Comparison of ENCODE assay signal across 27 cellular contexts in the genomic region with DNA sequence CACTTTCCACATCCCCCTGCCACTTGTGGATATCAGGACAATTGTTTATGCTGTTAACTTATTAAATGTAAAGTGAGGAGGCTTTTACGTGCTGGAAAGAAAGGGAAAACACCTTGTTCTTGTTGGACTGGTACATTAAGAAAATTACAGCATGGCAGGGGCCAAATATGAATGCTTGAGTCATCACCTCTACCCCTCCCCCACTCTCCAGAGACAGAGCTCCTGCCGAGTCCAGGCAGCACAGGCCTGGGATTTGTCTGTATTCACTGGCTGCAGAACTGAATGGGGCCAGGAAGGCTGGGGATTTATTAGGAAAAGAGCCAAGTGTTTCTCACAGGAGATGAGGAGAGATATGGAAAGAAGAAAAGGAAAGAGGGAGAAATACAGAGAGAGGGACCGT.
A peak's percentile ranks its signal among the peaks of the same experiment; 100 is the strongest.
DNase-seq lines count a peak whose midpoint lies in the region; TF ChIP-seq lines count a peak whose summit lies in the region.
"Had no signal": no experiment of that assay in that cellular context is flagged by ENCODE, and none has a peak within 500 bp of the region (broad histone marks: within the 10 kb centered on the region; RNA-seq: fewer than 3 reads in every experiment).

No MANE protein-coding gene starts in this region.

- peak overlapping the region in 3 of 5 experiments; percentile 9 to 31 (median 10) for H3K27ac Mint-ChIP-seq in brain
- H3K27ac Mint-ChIP-seq: activated CD4-positive, alpha-beta T cell treated with anti-CD3 and anti-CD28 coated beads, Interleukin-2, amount 10 ng/mL, durations not matched to agents 7 days and 5 days; activated naive CD8-positive, alpha-beta T cell; effector memory CD8-positive, alpha-beta T cell; HFFc6; type B pancreatic cell had no signal

- in situ Hi-C loops in GM23248 (cut with MboI), result no loop called here

- H3K4me3 Mint-ChIP-seq in brain, result no peak overlapping the region
- H3K4me3 Mint-ChIP-seq: activated CD4-positive, alpha-beta T cell treated with anti-CD3 and anti-CD28 coated beads, Interleukin-2, amount 10 ng/mL, durations not matched to agents 7 days and 5 days; activated naive CD8-positive, alpha-beta T cell; effector memory CD8-positive, alpha-beta T cell; HFFc6; type B pancreatic cell had no signal

- peak; percentile 51 for DNase-seq in NCI-H748 (lab: John Stamatoyannopoulos, UW; ENCODE audit: unreplicated experiment)
- no peak for DNase-seq in NCI-H748 treated with DMSO at 0.1 percent for 48 hours (lab: John Stamatoyannopoulos, UW)
- DNase-seq in NCI-H146 (lab: John Stamatoyannopoulos, UW), result peak; percentile 79
- peak; percentile 72 for DNase-seq in sigmoid colon
- DNase-seq in NCI-H128 (lab: John Stamatoyannopoulos, UW; ENCODE audit: unreplicated experiment), result no peak
- no peak for DNase-seq in GM23248
- no peak for DNase-seq in cortex of kidney (lab: John Stamatoyannopoulos, UW)
- DNase-seq: activated CD4-positive, alpha-beta T cell treated with anti-CD3 and anti-CD28 coated beads, Interleukin-2, amount 10 ng/mL, durations not matched to agents 7 days and 5 days; activated effector memory CD4-positive, alpha-beta T cell treated with Interleukin-2 at 50 U/mL for 16 hours; activated T-cell treated with anti-CD3 and anti-CD28 coated beads, Interleukin-2, amount 50 U/mL, for 1 hour; colonic mucosa; effector memory CD8-positive, alpha-beta T cell; erythroblast; HFFc6; left ventricle myocardium inferior; mesenchymal stem cell; NCI-H1092; SIG-M5; small intestine; stimulated activated naive CD4-positive, alpha-beta T cell; T1000 had no signal

- no peaks in the 10 kb centered on the region for H3F3A ChIP-seq in GM23248 (ENCODE audit: insufficient read depth)

- H3K27me3 ChIP-seq in sigmoid colon (no peaks in the 10 kb centered on the region), GM23248 (replicated peaks; ENCODE audit: insufficient read depth) (no peaks in the 10 kb centered on the region)
- H3K27me3 ChIP-seq: BLaER1, colonic mucosa had no signal

- H3K27me3 Mint-ChIP-seq in brain, result peaks cover 4% of the 10 kb centered on the region
- H3K27me3 Mint-ChIP-seq: activated CD4-positive, alpha-beta T cell treated with anti-CD3 and anti-CD28 coated beads, Interleukin-2, amount 10 ng/mL, durations not matched to agents 7 days and 5 days; effector memory CD8-positive, alpha-beta T cell had no signal

- no peaks in the 10 kb centered on the region for H3K79me2 ChIP-seq in GM23248 (ENCODE audit: insufficient read depth)

- TF ChIP-seq EP300 in sigmoid colon (IDR thresholded peaks at IDR 0.05), result peak in 1 of 4 donors; percentile 23

- H3K36me3 Mint-ChIP-seq in brain, result no peaks in the 10 kb centered on the region
- H3K36me3 Mint-ChIP-seq: activated naive CD8-positive, alpha-beta T cell; type B pancreatic cell had no signal

- 65 to 77% methylated on average over 3 of the region's 3 CpGs for WGBS in sigmoid colon, 2 donors
- 18 to 21% methylated on average over 3 of the region's 3 CpGs for WGBS in GM23248 (ENCODE audit: low coverage in 1 of 2, low lambda C conversion rate in 2 of 2, missing lambda C conversion rate in 2 of 2), 2 experiments

- H3K4me2 ChIP-seq in GM23248 (ENCODE audit: unreplicated experiment), result no peak overlapping the region
- H3K4me2 ChIP-seq: BLaER1 had no signal

- H3K9me3 Mint-ChIP-seq in brain, result no peaks in the 10 kb centered on the region
- H3K9me3 Mint-ChIP-seq: activated CD4-positive, alpha-beta T cell treated with anti-CD3 and anti-CD28 coated beads, Interleukin-2, amount 10 ng/mL, durations not matched to agents 7 days and 5 days; effector memory CD8-positive, alpha-beta T cell; type B pancreatic cell had no signal

- H2AFZ ChIP-seq in GM23248, result no peak overlapping the region

- H3K4me1 ChIP-seq in sigmoid colon (peaks cover 0 to 21% (median 3%) of the 10 kb centered on the region in 4 donors), GM23248 (ENCODE audit: insufficient read depth) (no peaks in the 10 kb centered on the region)
- H3K4me1 ChIP-seq: BLaER1, colonic mucosa, left ventricle myocardium inferior had no signal

- H3K9me2 ChIP-seq in GM23248 (ENCODE audit: insufficient read depth), result no peaks in the 10 kb centered on the region

- H3K27ac ChIP-seq in sigmoid colon, result peak overlapping the region in 1 of 4 donors; percentile 33
- H3K27ac ChIP-seq in GM23248, result no peak overlapping the region
- H3K27ac ChIP-seq: BLaER1, cardiac muscle cell, colonic mucosa, left ventricle myocardium inferior had no signal

- TF ChIP-seq POLR2A in sigmoid colon (IDR thresholded peaks at IDR 0.05), result no peak

- intact Hi-C loops in sigmoid colon (cut with DNase I), result no loop called here

- H3K9ac ChIP-seq in GM23248, result no peak overlapping the region
- H3K9ac ChIP-seq: BLaER1 had no signal

- H4K20me1 ChIP-seq in GM23248 (ENCODE audit: insufficient read depth), result no peaks in the 10 kb centered on the region
- H4K20me1 ChIP-seq: BLaER1 had no signal

- TF ChIP-seq CTCF in brain (conservative IDR thresholded peaks at IDR 0.05) (no peak), sigmoid colon (IDR thresholded peaks at IDR 0.05) (no peak)

- H3K36me3 ChIP-seq in sigmoid colon, result no peaks in the 10 kb centered on the region
- H3K36me3 ChIP-seq in GM23248 (ENCODE audit: low read depth), result no peaks in the 10 kb centered on the region
- H3K36me3 ChIP-seq: BLaER1, cardiac muscle cell, colonic mucosa, left ventricle myocardium inferior had no signal

- no peak overlapping the region for H3K4me3 ChIP-seq in sigmoid colon
- H3K4me3 ChIP-seq in GM23248, result no peak overlapping the region
- H3K4me3 ChIP-seq: BLaER1, cardiac muscle cell, colonic mucosa, K562, left ventricle myocardium inferior had no signal

- peaks cover 28% of the 10 kb centered on the region for H3K4me1 Mint-ChIP-seq in brain
- H3K4me1 Mint-ChIP-seq: activated CD4-positive, alpha-beta T cell treated with anti-CD3 and anti-CD28 coated beads, Interleukin-2, amount 10 ng/mL, durations not matched to agents 7 days and 5 days had no signal

- H3K9me3 ChIP-seq in sigmoid colon (no peaks in the 10 kb centered on the region), GM23248 (ENCODE audit: low read depth) (no peaks in the 10 kb centered on the region)
- H3K9me3 ChIP-seq: BLaER1, colonic mucosa, left ventricle myocardium inferior had no signal

Comparison
In these comparisons a context has a peak if more than half of its experiments do, and no peak if none do; other contexts are left out.
1. DNase-seq: peak in NCI-H748 (single experiment), NCI-H146 (single experiment) and sigmoid colon (single experiment); none in NCI-H748 treated with DMSO at 0.1 percent for 48 hours (single experiment), NCI-H128 (single experiment), GM23248 (single experiment) and cortex of kidney (single experiment).